7 cellular contexts compared by ENCODE assay signal in the genomic region with DNA sequence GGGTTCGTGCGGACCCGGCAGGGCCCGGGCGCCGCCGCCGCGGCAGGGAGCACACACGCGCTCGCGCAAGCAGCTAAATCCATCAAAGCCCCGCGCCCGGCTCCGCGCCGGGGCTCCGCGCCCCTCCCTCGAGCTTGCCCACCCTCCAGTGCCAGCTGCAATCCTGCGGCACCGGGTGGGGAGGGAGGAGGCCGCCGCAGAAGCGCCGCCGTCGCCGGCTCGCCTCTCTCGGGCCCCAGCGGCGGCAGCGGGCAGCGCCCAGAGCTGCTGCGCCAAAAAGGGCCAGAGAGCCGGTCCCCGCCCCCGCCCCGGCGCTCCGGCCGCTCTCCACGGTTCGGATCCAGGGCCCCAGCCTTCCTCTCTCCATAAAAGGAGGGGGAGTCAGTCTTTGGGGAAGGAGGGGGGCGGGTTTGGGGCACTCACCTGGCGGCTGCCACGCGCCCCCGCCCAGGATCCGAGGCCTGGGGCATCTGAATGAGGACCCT. TPM values are rescaled to one million over a fixed set of nuclear protein-coding genes. Genes with fewer than 3 reads are reported as not detected.
A peak's percentile ranks its signal among the peaks of the same experiment; 100 is the strongest.
DNase-seq lines count a peak whose midpoint lies in the region; ATAC-seq, FAIRE-seq and TF ChIP-seq lines count a peak whose summit lies in the region.

No MANE protein-coding gene starts in this region.

- FAIRE-seq in pancreas (lab: Jason Lieb, UNC): no peak

- intact Hi-C loops in heart right ventricle (cut with DNase I): loop anchor here in 9 of 10 donors (2.0 to 10.0 kb wide), 13 partner anchors 115 to 227 kb away; a partner anchor contains a TSS
- intact Hi-C loops in pancreas (cut with DNase I): loop anchor here in 1 of 3 donors (10.0 kb wide), 1 partner anchor 205 kb away; a partner anchor contains a TSS

- H3K36me3 ChIP-seq in adipocyte (ENCODE audit: control insufficient read depth, insufficient read depth, low read length, severe bottlenecking) (no peaks in the 10 kb centered on the region), heart right ventricle (no peaks in the 10 kb centered on the region), pancreas (no peaks in the 10 kb centered on the region)

- H3K27ac ChIP-seq in heart right ventricle: peak overlapping the region; percentile 79 to 95 (median 90)
- H3K27ac ChIP-seq in pancreas: peak overlapping the region; percentile 81 to 92 (median 89)

- H3K9me3 ChIP-seq in adipocyte (ENCODE audit: control insufficient read depth, low read length) (no peaks in the 10 kb centered on the region), heart right ventricle (no peaks in the 10 kb centered on the region), pancreas (no peaks in the 10 kb centered on the region)

- peak; percentile 13 to 41 (median 28) for ATAC-seq in heart right ventricle
- peak; percentile 24 to 51 (median 36) for ATAC-seq in pancreas
- ATAC-seq in HG03045 (IDR thresholded peaks at IDR 0.05; ENCODE audit: unreplicated experiment): no peak

- peak in 4 of 9 donors; percentile 6 to 36 (median 18) for TF ChIP-seq CTCF in heart right ventricle (IDR thresholded peaks at IDR 0.05)
- peak in 3 of 4 donors; percentile 17 to 31 (median 21) for TF ChIP-seq CTCF in pancreas (IDR thresholded peaks at IDR 0.05)

- H3K27me3 ChIP-seq in adipocyte (replicated peaks; ENCODE audit: control insufficient read depth, insufficient read depth, low read length) (peaks cover 31% of the 10 kb centered on the region), heart right ventricle (peaks cover 0 to 83% (median 26%) of the 10 kb centered on the region in 7 donors), pancreas (no peaks in the 10 kb centered on the region)

- 0 to 1% methylated on average over 28 to 46 of the region's 53 CpGs for WGBS in heart right ventricle, 2 donors
- 0% methylated on average over 27 to 53 of the region's 53 CpGs for WGBS in pancreas, 2 donors

- H3K4me1 ChIP-seq in adipocyte (ENCODE audit: control insufficient read depth, insufficient read depth, low read length) (peaks cover 4% of the 10 kb centered on the region), heart right ventricle (peaks cover 25 to 67% (median 53%) of the 10 kb centered on the region in 9 donors), pancreas (peaks cover 0 to 14% (median 14%) of the 10 kb centered on the region in 3 donors)

- H3K4me3 ChIP-seq in adipocyte (ENCODE audit: low read length): peak overlapping the region; percentile 44
- H3K4me3 ChIP-seq in heart right ventricle: peak overlapping the region; percentile 10 to 85 (median 58)
- peak overlapping the region; percentile 36 to 100 (median 56) for H3K4me3 ChIP-seq in pancreas

- peak; percentile 85 for DNase-seq in GM03348 (ENCODE audit: low spot score)
- peak; percentile 80 for DNase-seq in LHCN-M2 (ENCODE audit: low read depth)
- peak; percentile 85 for DNase-seq in adipocyte (ENCODE audit: low read depth)
- peak; percentile 57 to 65 for DNase-seq in heart right ventricle
- peak in 5 of 6 donors; percentile 56 to 84 (median 76) for DNase-seq in pancreas
- no peak for DNase-seq in NCI-H2107 treated with DMSO at 0.1 percent for 48 hours (lab: John Stamatoyannopoulos, UW; ENCODE audit: unreplicated experiment)

- H3K9ac ChIP-seq in adipocyte (ENCODE audit: low read length): no peak overlapping the region

RNA-seq across cellular contexts. Expression of a gene that starts 0.4 kb away (rescaled TPM):
- total RNA-seq in LHCN-M2 (2014; rRNA removed): 33.7 and 37.0 TPM in 2 replicates
- 40.0 TPM for polyA plus RNA-seq in LHCN-M2 (2012)
- total RNA-seq in heart right ventricle: 10 to 100 TPM; 16.7 to 38.5 (median 27.9) TPM
- 10 to 100 TPM; 14.3 to 18.3 TPM for polyA plus RNA-seq in heart right ventricle
- total RNA-seq in pancreas: 100 to 1,000 TPM in 1 of 6 donors, 10 to 100 TPM in 5; 54.1 to 175 (median 81.5) TPM
- polyA plus RNA-seq in pancreas: 10 to 100 TPM; 53.3 to 60.4 TPM
